Comparison of ENCODE assay signal across 10 cellular contexts in the genomic region with DNA sequence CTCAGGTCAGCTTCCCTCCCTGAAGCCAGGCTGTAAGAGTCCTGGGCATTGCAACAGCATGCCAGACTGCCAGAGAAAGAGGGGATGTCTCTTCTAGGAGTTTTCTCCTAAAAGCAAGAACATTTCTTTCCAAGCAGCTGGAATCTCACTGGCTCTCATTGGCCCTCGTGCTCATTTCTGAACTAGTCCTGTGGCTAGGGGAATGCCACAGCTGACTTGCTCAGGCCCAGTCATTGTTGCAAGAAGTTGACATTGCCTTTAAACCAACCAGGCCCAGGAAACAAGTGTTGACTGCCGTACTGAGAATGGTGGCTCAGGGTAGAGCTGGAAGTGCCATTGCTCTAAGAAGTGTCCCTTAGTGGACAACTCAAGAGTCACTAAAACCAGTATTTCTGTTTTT.
DNase-seq lines count a peak whose midpoint lies in the region; ATAC-seq, FAIRE-seq and TF ChIP-seq lines count a peak whose summit lies in the region.
"Had no signal": no experiment of that assay in that cellular context is flagged by ENCODE, and none has a peak within 500 bp of the region (broad histone marks: within the 10 kb centered on the region; RNA-seq: fewer than 3 reads in every experiment).

No MANE protein-coding gene starts in this region.

- DNase-seq in globus pallidus (ENCODE audit: low spot score) (no peak), H54 (ENCODE audit: insufficient read length, low spot score) (no peak), NCI-H524 treated with DMSO at 0.1 percent for 48 hours (lab: John Stamatoyannopoulos, UW) (no peak)
- DNase-seq: NCI-H187 treated with DMSO at 0.1 percent for 48 hours had no signal

- peak; percentile 79 for ATAC-seq in GM18498 (IDR thresholded peaks at IDR 0.05; ENCODE audit: unreplicated experiment)
- ATAC-seq in GM19043 (IDR thresholded peaks at IDR 0.05; ENCODE audit: low read depth, unreplicated experiment) = peak; percentile 62
- ATAC-seq in HG02870 (IDR thresholded peaks at IDR 0.05; ENCODE audit: unreplicated experiment) = peak; percentile 88
- no peak for ATAC-seq in HG03139 (IDR thresholded peaks at IDR 0.05; ENCODE audit: unreplicated experiment)

- no peak for TF ChIP-seq CTCF in VCaP (conservative IDR thresholded peaks at IDR 0.05)

- no peak for FAIRE-seq in H54 (lab: Jason Lieb, UNC)

- no peak for TF ChIP-seq POLR2A in H54 (IDR thresholded peaks at IDR 0.05; ENCODE audit: low read depth, low read length)

- peak overlapping the region; percentile 20; the same call in 1 of the 2 replicates for H3K27ac ChIP-seq in VCaP
- H3K27ac ChIP-seq: prostate gland had no signal
